1 cellular context compared by ENCODE assay signal in the genomic region with DNA sequence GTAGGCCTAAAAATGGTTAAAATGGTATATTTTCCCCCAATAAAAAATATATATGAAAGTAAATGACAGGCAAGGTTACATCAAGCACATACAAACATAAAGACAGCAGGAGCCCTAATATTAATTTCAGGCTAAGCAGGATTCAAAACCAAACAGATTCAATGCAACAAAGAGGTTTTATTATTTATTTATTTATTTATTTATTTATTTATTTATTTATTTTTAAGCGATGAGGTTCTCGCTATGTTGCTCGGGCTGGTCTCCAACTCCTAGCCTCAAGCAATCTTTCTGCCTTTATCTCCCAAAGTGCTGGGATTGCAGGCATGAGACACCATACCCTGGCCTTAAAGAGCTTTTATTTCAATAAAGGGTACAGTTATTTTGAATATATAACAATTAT.
TF ChIP-seq lines count a peak whose summit lies in the region.

No MANE protein-coding gene starts in this region.

TF ChIP-seq in HEK293, 187 proteins besides CTCF, POLR2A, EP300 and RAD21 (continued from another document):
- TF ChIP-seq ZNF549 (tag by site-specific recombination; IDR thresholded peaks at IDR 0.05) (no peak), HOXA7 (CRISPR knock-in tag; IDR thresholded peaks at IDR 0.05; ENCODE audit: borderline replicate concordance) (no peak), ZNF426 (tag by site-specific recombination; IDR thresholded peaks at IDR 0.05) (peak; percentile 69), ZNF501 (tag by site-specific recombination; IDR thresholded peaks at IDR 0.05) (no peak), ZEB2 (tag by site-specific recombination; IDR thresholded peaks at IDR 0.05) (no peak), ZNF548 (tag by site-specific recombination; IDR thresholded peaks at IDR 0.05) (no peak), BCL11A (tag by site-specific recombination; IDR thresholded peaks at IDR 0.05; ENCODE audit: low read depth) (no peak), PRDM1 (tag by site-specific recombination; IDR thresholded peaks at IDR 0.05) (no peak), ZXDB (tag by site-specific recombination; IDR thresholded peaks at IDR 0.05) (0 out of 2 replicates have a peak, but pooled peaks have one; percentile 32), ZNF654 (tag by site-specific recombination; IDR thresholded peaks at IDR 0.05; ENCODE audit: low read depth) (0 out of 2 replicates have a peak, but pooled peaks have one; percentile 15), GLIS1 (tag by site-specific recombination; IDR thresholded peaks at IDR 0.05) (no peak), ZNF10 (tag by site-specific recombination; IDR thresholded peaks at IDR 0.05) (no peak), ZNF558 (tag by site-specific recombination; IDR thresholded peaks at IDR 0.05) (0 out of 2 replicates have a peak, but pooled peaks have one; percentile 24), ZNF626 (tag by site-specific recombination; IDR thresholded peaks at IDR 0.05) (no peak), ZNF211 (tag by site-specific recombination; IDR thresholded peaks at IDR 0.05; ENCODE audit: low read depth) (no peak), ZNF341 (tag by site-specific recombination; IDR thresholded peaks at IDR 0.05; ENCODE audit: low read depth) (no peak), GLIS2 (tag by site-specific recombination; IDR thresholded peaks at IDR 0.05) (no peak), ZNF16 (tag by site-specific recombination; IDR thresholded peaks at IDR 0.05; ENCODE audit: low read depth) (no peak), SETDB1 (IDR thresholded peaks at IDR 0.05; ENCODE audit: insufficient read length, low read length) (no peak), ZNF2 (tag by site-specific recombination; IDR thresholded peaks at IDR 0.05) (no peak), ZNF37A (tag by site-specific recombination; IDR thresholded peaks at IDR 0.05) (no peak)
- TF ChIP-seq, protein P1, sequence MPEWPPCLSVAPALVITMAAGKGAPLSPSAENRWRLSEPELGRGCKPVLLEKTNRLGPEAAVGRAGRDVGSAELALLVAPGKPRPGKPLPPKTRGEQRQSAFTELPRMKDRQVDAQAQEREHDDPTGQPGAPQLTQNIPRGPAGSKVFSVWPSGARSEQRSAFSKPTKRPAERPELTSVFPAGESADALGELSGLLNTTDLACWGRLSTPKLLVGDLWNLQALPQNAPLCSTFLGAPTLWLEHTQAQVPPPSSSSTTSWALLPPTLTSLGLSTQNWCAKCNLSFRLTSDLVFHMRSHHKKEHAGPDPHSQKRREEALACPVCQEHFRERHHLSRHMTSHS (tag by site-specific recombination; IDR thresholded peaks at IDR 0.05): no peak
- TF ChIP-seq, protein P2, sequence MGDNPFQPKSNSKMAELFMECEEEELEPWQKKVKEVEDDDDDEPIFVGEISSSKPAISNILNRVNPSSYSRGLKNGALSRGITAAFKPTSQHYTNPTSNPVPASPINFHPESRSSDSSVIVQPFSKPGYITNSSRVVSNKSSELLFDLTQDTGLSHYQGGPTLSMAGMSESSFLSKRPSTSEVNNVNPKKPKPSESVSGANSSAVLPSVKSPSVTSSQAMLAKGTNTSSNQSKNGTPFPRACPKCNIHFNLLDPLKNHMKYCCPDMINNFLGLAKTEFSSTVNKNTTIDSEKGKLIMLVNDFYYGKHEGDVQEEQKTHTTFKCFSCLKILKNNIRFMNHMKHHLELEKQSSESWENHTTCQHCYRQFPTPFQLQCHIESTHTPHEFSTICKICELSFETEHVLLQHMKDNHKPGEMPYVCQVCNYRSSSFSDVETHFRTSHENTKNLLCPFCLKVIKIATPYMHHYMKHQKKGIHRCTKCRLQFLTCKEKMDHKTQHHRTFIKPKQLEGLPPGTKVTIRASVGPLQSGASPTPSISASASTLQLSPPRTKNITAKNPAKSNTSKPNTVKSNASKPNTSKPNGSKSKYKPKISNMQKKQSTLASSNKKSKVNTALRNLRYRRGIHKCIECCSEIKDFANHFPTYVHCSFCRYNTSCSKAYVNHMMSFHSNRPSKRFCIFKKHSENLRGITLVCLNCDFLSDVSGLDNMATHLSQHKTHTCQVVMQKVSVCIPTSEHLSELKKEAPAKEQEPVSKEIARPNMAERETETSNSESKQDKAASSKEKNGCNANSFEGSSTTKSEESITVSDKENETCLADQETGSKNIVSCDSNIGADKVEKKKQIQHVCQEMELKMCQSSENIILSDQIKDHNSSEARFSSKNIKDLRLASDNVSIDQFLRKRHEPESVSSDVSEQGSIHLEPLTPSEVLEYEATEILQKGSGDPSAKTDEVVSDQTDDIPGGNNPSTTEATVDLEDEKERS (tag by site-specific recombination; IDR thresholded peaks at IDR 0.05): no peak
- TF ChIP-seq, protein P3, sequence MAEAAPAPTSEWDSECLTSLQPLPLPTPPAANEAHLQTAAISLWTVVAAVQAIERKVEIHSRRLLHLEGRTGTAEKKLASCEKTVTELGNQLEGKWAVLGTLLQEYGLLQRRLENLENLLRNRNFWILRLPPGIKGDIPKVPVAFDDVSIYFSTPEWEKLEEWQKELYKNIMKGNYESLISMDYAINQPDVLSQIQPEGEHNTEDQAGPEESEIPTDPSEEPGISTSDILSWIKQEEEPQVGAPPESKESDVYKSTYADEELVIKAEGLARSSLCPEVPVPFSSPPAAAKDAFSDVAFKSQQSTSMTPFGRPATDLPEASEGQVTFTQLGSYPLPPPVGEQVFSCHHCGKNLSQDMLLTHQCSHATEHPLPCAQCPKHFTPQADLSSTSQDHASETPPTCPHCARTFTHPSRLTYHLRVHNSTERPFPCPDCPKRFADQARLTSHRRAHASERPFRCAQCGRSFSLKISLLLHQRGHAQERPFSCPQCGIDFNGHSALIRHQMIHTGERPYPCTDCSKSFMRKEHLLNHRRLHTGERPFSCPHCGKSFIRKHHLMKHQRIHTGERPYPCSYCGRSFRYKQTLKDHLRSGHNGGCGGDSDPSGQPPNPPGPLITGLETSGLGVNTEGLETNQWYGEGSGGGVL (tag by site-specific recombination; IDR thresholded peaks at IDR 0.05): no peak
- TF ChIP-seq, protein P4, sequence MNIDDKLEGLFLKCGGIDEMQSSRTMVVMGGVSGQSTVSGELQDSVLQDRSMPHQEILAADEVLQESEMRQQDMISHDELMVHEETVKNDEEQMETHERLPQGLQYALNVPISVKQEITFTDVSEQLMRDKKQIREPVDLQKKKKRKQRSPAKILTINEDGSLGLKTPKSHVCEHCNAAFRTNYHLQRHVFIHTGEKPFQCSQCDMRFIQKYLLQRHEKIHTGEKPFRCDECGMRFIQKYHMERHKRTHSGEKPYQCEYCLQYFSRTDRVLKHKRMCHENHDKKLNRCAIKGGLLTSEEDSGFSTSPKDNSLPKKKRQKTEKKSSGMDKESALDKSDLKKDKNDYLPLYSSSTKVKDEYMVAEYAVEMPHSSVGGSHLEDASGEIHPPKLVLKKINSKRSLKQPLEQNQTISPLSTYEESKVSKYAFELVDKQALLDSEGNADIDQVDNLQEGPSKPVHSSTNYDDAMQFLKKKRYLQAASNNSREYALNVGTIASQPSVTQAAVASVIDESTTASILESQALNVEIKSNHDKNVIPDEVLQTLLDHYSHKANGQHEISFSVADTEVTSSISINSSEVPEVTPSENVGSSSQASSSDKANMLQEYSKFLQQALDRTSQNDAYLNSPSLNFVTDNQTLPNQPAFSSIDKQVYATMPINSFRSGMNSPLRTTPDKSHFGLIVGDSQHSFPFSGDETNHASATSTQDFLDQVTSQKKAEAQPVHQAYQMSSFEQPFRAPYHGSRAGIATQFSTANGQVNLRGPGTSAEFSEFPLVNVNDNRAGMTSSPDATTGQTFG (tag by site-specific recombination; IDR thresholded peaks at IDR 0.05; ENCODE audit: borderline replicate concordance): no peak
- TF ChIP-seq, protein P5, sequence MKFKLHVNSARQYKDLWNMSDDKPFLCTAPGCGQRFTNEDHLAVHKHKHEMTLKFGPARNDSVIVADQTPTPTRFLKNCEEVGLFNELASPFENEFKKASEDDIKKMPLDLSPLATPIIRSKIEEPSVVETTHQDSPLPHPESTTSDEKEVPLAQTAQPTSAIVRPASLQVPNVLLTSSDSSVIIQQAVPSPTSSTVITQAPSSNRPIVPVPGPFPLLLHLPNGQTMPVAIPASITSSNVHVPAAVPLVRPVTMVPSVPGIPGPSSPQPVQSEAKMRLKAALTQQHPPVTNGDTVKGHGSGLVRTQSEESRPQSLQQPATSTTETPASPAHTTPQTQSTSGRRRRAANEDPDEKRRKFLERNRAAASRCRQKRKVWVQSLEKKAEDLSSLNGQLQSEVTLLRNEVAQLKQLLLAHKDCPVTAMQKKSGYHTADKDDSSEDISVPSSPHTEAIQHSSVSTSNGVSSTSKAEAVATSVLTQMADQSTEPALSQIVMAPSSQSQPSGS (tag by site-specific recombination; IDR thresholded peaks at IDR 0.05; ENCODE audit: low read depth): no peak
- TF ChIP-seq, protein P6, sequence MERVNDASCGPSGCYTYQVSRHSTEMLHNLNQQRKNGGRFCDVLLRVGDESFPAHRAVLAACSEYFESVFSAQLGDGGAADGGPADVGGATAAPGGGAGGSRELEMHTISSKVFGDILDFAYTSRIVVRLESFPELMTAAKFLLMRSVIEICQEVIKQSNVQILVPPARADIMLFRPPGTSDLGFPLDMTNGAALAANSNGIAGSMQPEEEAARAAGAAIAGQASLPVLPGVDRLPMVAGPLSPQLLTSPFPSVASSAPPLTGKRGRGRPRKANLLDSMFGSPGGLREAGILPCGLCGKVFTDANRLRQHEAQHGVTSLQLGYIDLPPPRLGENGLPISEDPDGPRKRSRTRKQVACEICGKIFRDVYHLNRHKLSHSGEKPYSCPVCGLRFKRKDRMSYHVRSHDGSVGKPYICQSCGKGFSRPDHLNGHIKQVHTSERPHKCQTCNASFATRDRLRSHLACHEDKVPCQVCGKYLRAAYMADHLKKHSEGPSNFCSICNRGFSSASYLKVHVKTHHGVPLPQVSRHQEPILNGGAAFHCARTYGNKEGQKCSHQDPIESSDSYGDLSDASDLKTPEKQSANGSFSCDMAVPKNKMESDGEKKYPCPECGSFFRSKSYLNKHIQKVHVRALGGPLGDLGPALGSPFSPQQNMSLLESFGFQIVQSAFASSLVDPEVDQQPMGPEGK (tag by site-specific recombination; IDR thresholded peaks at IDR 0.05): no peak
- TF ChIP-seq, protein P7, sequence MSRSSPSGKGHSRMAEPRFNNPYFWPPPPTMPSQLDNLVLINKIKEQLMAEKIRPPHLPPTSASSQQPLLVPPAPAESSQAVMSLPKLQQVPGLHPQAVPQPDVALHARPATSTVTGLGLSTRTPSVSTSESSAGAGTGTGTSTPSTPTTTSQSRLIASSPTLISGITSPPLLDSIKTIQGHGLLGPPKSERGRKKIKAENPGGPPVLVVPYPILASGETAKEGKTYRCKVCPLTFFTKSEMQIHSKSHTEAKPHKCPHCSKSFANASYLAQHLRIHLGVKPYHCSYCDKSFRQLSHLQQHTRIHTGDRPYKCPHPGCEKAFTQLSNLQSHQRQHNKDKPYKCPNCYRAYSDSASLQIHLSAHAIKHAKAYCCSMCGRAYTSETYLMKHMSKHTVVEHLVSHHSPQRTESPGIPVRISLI (tag by site-specific recombination; IDR thresholded peaks at IDR 0.05): no peak
